In the genomic region with DNA sequence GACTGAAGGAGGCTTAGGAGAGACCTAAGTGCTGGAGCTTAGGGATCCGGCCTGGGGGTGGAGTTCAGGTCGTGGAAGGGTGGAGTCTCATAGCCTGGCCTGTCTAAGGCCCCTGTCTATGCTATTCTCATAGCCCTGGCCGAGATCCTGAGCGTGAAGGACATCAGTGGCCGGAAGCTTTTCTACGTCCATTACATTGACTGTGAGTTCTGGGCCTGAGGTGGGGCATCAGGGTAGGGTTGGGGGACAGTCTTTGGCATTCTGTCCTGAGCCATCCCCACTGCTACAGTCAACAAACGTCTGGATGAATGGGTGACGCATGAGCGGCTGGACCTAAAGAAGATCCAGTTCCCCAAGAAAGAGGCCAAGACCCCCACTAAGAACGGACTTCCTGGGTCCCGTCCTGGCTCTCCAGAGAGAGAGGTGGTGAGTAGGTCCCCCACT, we compare ENCODE assay signal across 9 cellular contexts. TPM values are rescaled to one million over a fixed set of nuclear protein-coding genes. Genes with fewer than 3 reads are reported as not detected.
DNase-seq lines count a peak whose midpoint lies in the region; ATAC-seq, FAIRE-seq and TF ChIP-seq lines count a peak whose summit lies in the region.
"Had no signal": no experiment of that assay in that cellular context is flagged by ENCODE, and none has a peak within 500 bp of the region (broad histone marks: within the 10 kb centered on the region; RNA-seq: fewer than 3 reads in every experiment).

No MANE protein-coding gene starts in this region.

- peak overlapping the region; percentile 98 for H3K27ac Mint-ChIP-seq in activated CD8-positive, alpha-beta memory T cell treated with anti-CD3 and anti-CD28 coated beads, Interleukin-2, amount 10 ng/mL, durations not matched to agents 7 days and 5 days
- peak overlapping the region; percentile 97 for H3K27ac Mint-ChIP-seq in activated naive CD8-positive, alpha-beta T cell treated with anti-CD3 and anti-CD28 coated beads, Interleukin-2, amount 10 ng/mL, durations not matched to agents 7 days and 5 days

- peak overlapping the region; percentile 83 for H3K4me3 Mint-ChIP-seq in activated CD8-positive, alpha-beta memory T cell treated with anti-CD3 and anti-CD28 coated beads, Interleukin-2, amount 10 ng/mL, durations not matched to agents 7 days and 5 days
- H3K4me3 Mint-ChIP-seq in activated naive CD8-positive, alpha-beta T cell treated with anti-CD3 and anti-CD28 coated beads, Interleukin-2, amount 10 ng/mL, durations not matched to agents 7 days and 5 days: peak overlapping the region; percentile 95

- no peaks in the 10 kb centered on the region for H4K20me1 ChIP-seq in HepG2 (ENCODE audit: insufficient read depth, low read length)

- TF ChIP-seq CTCF in HepG2 (CRISPR knock-in tag; IDR thresholded peaks at IDR 0.05) (no peak), tibial artery (IDR thresholded peaks at IDR 0.05) (no peak)

- no peak for TF ChIP-seq POLR2A in HepG2 (IDR thresholded peaks at IDR 0.05; ENCODE audit: insufficient read depth in 1 of 2, low read depth in 2 of 2, low read length in 2 of 2)

- intact Hi-C loops in HepG2 (cut with micrococcal nuclease; ENCODE audit: unreplicated experiment) (loop anchor here (1.0 kb wide), 1 partner anchor 59 kb away; no protein-coding TSS in a partner anchor), tibial artery (cut with DNase I; ENCODE audit: low total_unique reads) (no loop called here)

- peaks cover 5% of the 10 kb centered on the region for H3K79me2 ChIP-seq in HepG2 (ENCODE audit: insufficient read depth, low read length)

- peak overlapping the region; percentile 81 for H3K4me2 ChIP-seq in HepG2 (ENCODE audit: low read depth, low read length)

- peaks cover 2% of the 10 kb centered on the region for H3K27me3 Mint-ChIP-seq in activated CD8-positive, alpha-beta memory T cell treated with anti-CD3 and anti-CD28 coated beads, Interleukin-2, amount 10 ng/mL, durations not matched to agents 7 days and 5 days
- H3K27me3 Mint-ChIP-seq in activated naive CD8-positive, alpha-beta T cell treated with anti-CD3 and anti-CD28 coated beads, Interleukin-2, amount 10 ng/mL, durations not matched to agents 7 days and 5 days: no peaks in the 10 kb centered on the region

- no peak for TF ChIP-seq RAD21 in HepG2 (CRISPR knock-in tag; IDR thresholded peaks at IDR 0.05)

- H3K9ac ChIP-seq in HepG2 (ENCODE audit: insufficient read depth, low read depth, low read length): peak overlapping the region; percentile 78

- H3K4me1 Mint-ChIP-seq in activated CD8-positive, alpha-beta memory T cell treated with anti-CD3 and anti-CD28 coated beads, Interleukin-2, amount 10 ng/mL, durations not matched to agents 7 days and 5 days: peaks cover 39% of the 10 kb centered on the region
- peaks cover 25% of the 10 kb centered on the region for H3K4me1 Mint-ChIP-seq in activated naive CD8-positive, alpha-beta T cell treated with anti-CD3 and anti-CD28 coated beads, Interleukin-2, amount 10 ng/mL, durations not matched to agents 7 days and 5 days

- H3K4me1 ChIP-seq in HepG2 (ENCODE audit: insufficient read depth, low read length) (peaks cover 29% of the 10 kb centered on the region), tibial artery (peaks cover 0 to 22% (median 16%) of the 10 kb centered on the region in 4 donors)

- TF ChIP-seq EP300 in HepG2 (IDR thresholded peaks at IDR 0.05; ENCODE audit: low read depth in 2 of 2, low read length in 2 of 2): no peak
- no peak for TF ChIP-seq EP300 in HepG2 (CRISPR knock-in tag; IDR thresholded peaks at IDR 0.05; ENCODE audit: borderline replicate concordance)

- peak overlapping the region; percentile 96 for H3K27ac ChIP-seq in HepG2 (ENCODE audit: extremely low read length, insufficient read depth, low read length)
- peak overlapping the region; percentile 93 to 97 for H3K27ac ChIP-seq in tibial artery

- H3K9me3 Mint-ChIP-seq in activated CD8-positive, alpha-beta memory T cell treated with anti-CD3 and anti-CD28 coated beads, Interleukin-2, amount 10 ng/mL, durations not matched to agents 7 days and 5 days (ENCODE audit: low read depth): no peaks in the 10 kb centered on the region
- no peaks in the 10 kb centered on the region for H3K9me3 Mint-ChIP-seq in activated naive CD8-positive, alpha-beta T cell treated with anti-CD3 and anti-CD28 coated beads, Interleukin-2, amount 10 ng/mL, durations not matched to agents 7 days and 5 days

- peaks cover 35% of the 10 kb centered on the region for H3K36me3 Mint-ChIP-seq in activated CD8-positive, alpha-beta memory T cell treated with anti-CD3 and anti-CD28 coated beads, Interleukin-2, amount 10 ng/mL, durations not matched to agents 7 days and 5 days
- peaks cover 22% of the 10 kb centered on the region for H3K36me3 Mint-ChIP-seq in activated naive CD8-positive, alpha-beta T cell treated with anti-CD3 and anti-CD28 coated beads, Interleukin-2, amount 10 ng/mL, durations not matched to agents 7 days and 5 days

- in situ Hi-C loops in HepG2 (cut with HindIII; ENCODE audit: extremely low pct_ligation_motif_present, low pct_unique_long_range_greater_than_20kb): loop anchor here (10.0 kb wide), 2 partner anchors 102 to 272 kb away; no protein-coding TSS in a partner anchor

- WGBS in HepG2 (ENCODE audit: low lambda C conversion rate): 59% methylated on average over 9 of the region's 11 CpGs

- H3K4me3 ChIP-seq in HepG2 (replicated peaks in 1 of 3; ENCODE audit: insufficient read depth in 1 of 3, low read depth in 2 of 3, low read length in 3 of 3) (peak overlapping the region; percentile 61 to 80 (median 66)), tibial artery (peak overlapping the region; percentile 58 to 69)

- FAIRE-seq in HepG2 (lab: Jason Lieb, UNC): no peak
- FAIRE-seq: D721Med had no signal

- H3K27me3 ChIP-seq in HepG2 (ENCODE audit: control insufficient read depth in 1 of 2, insufficient read depth in 2 of 2, low read length in 2 of 2) (no peaks in the 10 kb centered on the region; a peak in 1 of 5 replicates), tibial artery (no peaks in the 10 kb centered on the region)

- CTCF ChIA-PET in activated CD8-positive, alpha-beta memory T cell treated with anti-CD3 and anti-CD28 coated beads, Interleukin-2, amount 10 ng/mL, durations not matched to agents 7 days and 5 days (lab: Charles Lee): interaction anchor here (0.9 to 5.3 kb wide), 27 partner anchors 9 to 356 kb away, joined by 3 to 70 read pairs (median 10); partner anchors contain the start of genes AP5B1, BANF1, CCDC85B and CFL1
- CTCF ChIA-PET in HepG2 (lab: Yijun Ruan, JAX; ENCODE audit: low intra/inter-chr PET ratio, low total read pairs): interaction anchor here (1.3 to 2.9 kb wide), 5 partner anchors 32 to 276 kb away, joined by 4 to 40 read pairs (median 8); partner anchors contain the start of gene AP5B1

- peaks cover 20 to 43% of the 10 kb centered on the region in 2 experiments for H3K36me3 ChIP-seq in HepG2 (replicated peaks in 1 of 2; ENCODE audit: control insufficient read depth in 1 of 2, insufficient read depth in 2 of 2, low read length in 2 of 2)
- peaks cover 45 to 48% (median 46%) of the 10 kb centered on the region in 3 donors for H3K36me3 ChIP-seq in tibial artery

- BruUV-seq in HepG2 (replicated peaks; lab: Mats Ljungman, UMichigan): TSS peak; percentile 58

- ATAC-seq in activated CD8-positive, alpha-beta memory T cell treated with anti-CD3 and anti-CD28 coated beads, Interleukin-2, amount 10 ng/mL, durations not matched to agents 7 days and 5 days: no peak
- ATAC-seq in activated naive CD8-positive, alpha-beta T cell treated with anti-CD3 and anti-CD28 coated beads, Interleukin-2, amount 10 ng/mL, durations not matched to agents 7 days and 5 days (ENCODE audit: low read depth): peak; percentile 73
- ATAC-seq in HepG2 (peak; percentile 81; the same call in 2 of the 3 replicates), GM21576 (IDR thresholded peaks at IDR 0.05; ENCODE audit: unreplicated experiment) (no peak), HG03095 (IDR thresholded peaks at IDR 0.05; ENCODE audit: unreplicated experiment) (no peak)

- no peak overlapping the region for H2AFZ ChIP-seq in HepG2 (ENCODE audit: low read length)

- no peak for DNase-seq in activated CD8-positive, alpha-beta memory T cell treated with anti-CD3 and anti-CD28 coated beads, Interleukin-2, amount 10 ng/mL, durations not matched to agents 7 days and 5 days
- DNase-seq in activated CD8-positive, alpha-beta memory T cell treated with anti-CD3 and anti-CD28 coated beads for 24 hours: no peak
- DNase-seq in activated naive CD8-positive, alpha-beta T cell treated with anti-CD3 and anti-CD28 coated beads, Interleukin-2, amount 10 ng/mL, durations not matched to agents 7 days and 5 days: no peak
- DNase-seq in HepG2 (ENCODE audit: low spot score) (no peak), tibial artery (no peak), NCI-H2107 treated with DMSO at 0.1 percent for 48 hours (lab: John Stamatoyannopoulos, UW; ENCODE audit: unreplicated experiment) (no peak)

- POLR2A ChIA-PET in activated naive CD8-positive, alpha-beta T cell treated with anti-CD3 and anti-CD28 coated beads, Interleukin-2, amount 10 ng/mL, durations not matched to agents 7 days and 5 days (lab: Charles Lee): interaction anchor here (0.6 to 2.7 kb wide), 15 partner anchors 8 to 290 kb away, joined by 3 to 36 read pairs (median 6); partner anchors contain the start of genes AP5B1, BANF1, CCDC85B and CFL1
- POLR2A ChIA-PET in HepG2 (lab: Yijun Ruan, JAX): interaction anchor here (0.7 to 2.7 kb wide), 24 partner anchors 8 to 577 kb away, joined by 3 to 56 read pairs (median 6); partner anchors contain the start of genes BANF1, CCDC85B, CFL1 and EIF1AD

- H3K9me3 ChIP-seq in HepG2 (ENCODE audit: low read length) (no peaks in the 10 kb centered on the region), tibial artery (no peaks in the 10 kb centered on the region)

RNA-seq across cellular contexts. Expression of gene KAT5, which starts 0.6 kb away (rescaled TPM):
- total RNA-seq in activated CD8-positive, alpha-beta memory T cell treated with anti-CD3 and anti-CD28 coated beads, Interleukin-2, amount 10 ng/mL, durations not matched to agents 7 days and 5 days: 10 to 100 TPM; 62.0 to 69.8 TPM
- total RNA-seq in activated naive CD8-positive, alpha-beta T cell treated with anti-CD3 and anti-CD28 coated beads, Interleukin-2, amount 10 ng/mL, durations not matched to agents 7 days and 5 days: 10 to 100 TPM; 75.6 to 82.6 TPM
- total RNA-seq in HepG2 (2016; rRNA removed; fragmentation: Illumina TruSeq; extraction: Trizol): 45.4 and 48.3 TPM in 2 replicates
- total RNA-seq in HepG2 (2016; cell fraction: cytosol; rRNA removed; fragmentation: Illumina TruSeq; extraction: Trizol; ENCODE audit: low read depth): 8.5 and 8.6 TPM in 2 replicates
- total RNA-seq in HepG2 (2016; cell fraction: insoluble cytoplasmic fraction; rRNA removed; fragmentation: Illumina TruSeq; extraction: Trizol): 45.1 and 48.4 TPM in 2 replicates
- 17.0 and 19.2 TPM in 2 replicates for total RNA-seq in HepG2 (2016; cell fraction: membrane; rRNA removed; fragmentation: Illumina TruSeq; extraction: Trizol)
- 28.1 and 30.8 TPM in 2 replicates for total RNA-seq in HepG2 (2016; cell fraction: nucleus; rRNA removed; fragmentation: Illumina TruSeq; extraction: Trizol)
- polyA plus RNA-seq in HepG2 (2011; rRNA removed): 34.4 and 35.2 TPM in 2 replicates
- 21.9 and 28.4 TPM in 2 replicates for polyA plus RNA-seq in HepG2 (2011; cell fraction: cytosol; rRNA removed)
- 53.3 and 53.6 TPM in 2 replicates for polyA plus RNA-seq in HepG2 (2011; cell fraction: nucleus; rRNA removed)
- 19.9 and 22.4 TPM in 2 replicates for polyA plus RNA-seq in HepG2 (2012)
- 5.2 and 5.8 TPM in 2 replicates for polyA plus RNA-seq in HepG2 (2016; cell fraction: cytosol; fragmentation: Illumina TruSeq; extraction: Trizol; ENCODE audit: low read depth)
- 41.7 and 50.6 TPM in 2 replicates for polyA plus RNA-seq in HepG2 (2016; cell fraction: insoluble cytoplasmic fraction; fragmentation: Illumina TruSeq; extraction: Trizol; ENCODE audit: low read depth)
- polyA plus RNA-seq in HepG2 (2016; cell fraction: membrane; fragmentation: Illumina TruSeq; extraction: Trizol; ENCODE audit: low read depth): 9.1 and 12.0 TPM in 2 replicates
- 60.8 and 65.4 TPM in 2 replicates for polyA plus RNA-seq in HepG2 (2016; cell fraction: nucleus; fragmentation: Illumina TruSeq; extraction: Trizol; ENCODE audit: insufficient read depth, low read depth)
- 78.3 and 126 TPM in 2 replicates for polyA minus RNA-seq in HepG2 (2011; rRNA and poly(A)+ RNA removed; ENCODE audit: low replicate concordance)
- polyA minus RNA-seq in HepG2 (2011; cell fraction: cytosol; rRNA and poly(A)+ RNA removed): 15.4 and 16.3 TPM in 2 replicates
- 39.5 and 44.1 TPM in 2 replicates for polyA minus RNA-seq in HepG2 (2011; cell fraction: nucleus; rRNA and poly(A)+ RNA removed)

RNA-seq across cellular contexts. Expression of gene RNASEH2C, which starts 7.9 kb away (rescaled TPM):
- total RNA-seq in activated CD8-positive, alpha-beta memory T cell treated with anti-CD3 and anti-CD28 coated beads, Interleukin-2, amount 10 ng/mL, durations not matched to agents 7 days and 5 days: 100 to 1,000 TPM in 1 of 2 experiments, 10 to 100 TPM in 1; 90.5 to 109 TPM
- 10 to 100 TPM; 74.8 to 84.2 TPM for total RNA-seq in activated naive CD8-positive, alpha-beta T cell treated with anti-CD3 and anti-CD28 coated beads, Interleukin-2, amount 10 ng/mL, durations not matched to agents 7 days and 5 days
- total RNA-seq in HepG2 (2016; rRNA removed; fragmentation: Illumina TruSeq; extraction: Trizol): 50.9 and 65.1 TPM in 2 replicates
- 57.6 and 60.3 TPM in 2 replicates for total RNA-seq in HepG2 (2016; cell fraction: cytosol; rRNA removed; fragmentation: Illumina TruSeq; extraction: Trizol; ENCODE audit: low read depth)
- total RNA-seq in HepG2 (2016; cell fraction: insoluble cytoplasmic fraction; rRNA removed; fragmentation: Illumina TruSeq; extraction: Trizol): 55.2 and 76.7 TPM in 2 replicates
- 36.0 and 40.9 TPM in 2 replicates for total RNA-seq in HepG2 (2016; cell fraction: membrane; rRNA removed; fragmentation: Illumina TruSeq; extraction: Trizol)
- 18.2 and 19.2 TPM in 2 replicates for total RNA-seq in HepG2 (2016; cell fraction: nucleus; rRNA removed; fragmentation: Illumina TruSeq; extraction: Trizol)
- polyA plus RNA-seq in HepG2 (2011; rRNA removed): 24.6 and 27.4 TPM in 2 replicates
- 34.9 and 55.1 TPM in 2 replicates for polyA plus RNA-seq in HepG2 (2011; cell fraction: cytosol; rRNA removed)
- 41.5 and 44.0 TPM in 2 replicates for polyA plus RNA-seq in HepG2 (2011; cell fraction: nucleus; rRNA removed)
- polyA plus RNA-seq in HepG2 (2012): 16.9 and 19.3 TPM in 2 replicates
- polyA plus RNA-seq in HepG2 (2016; cell fraction: cytosol; fragmentation: Illumina TruSeq; extraction: Trizol; ENCODE audit: low read depth): 53.8 and 60.7 TPM in 2 replicates
- 53.3 and 62.7 TPM in 2 replicates for polyA plus RNA-seq in HepG2 (2016; cell fraction: insoluble cytoplasmic fraction; fragmentation: Illumina TruSeq; extraction: Trizol; ENCODE audit: low read depth)
- polyA plus RNA-seq in HepG2 (2016; cell fraction: membrane; fragmentation: Illumina TruSeq; extraction: Trizol; ENCODE audit: low read depth): 27.7 and 34.7 TPM in 2 replicates
- polyA plus RNA-seq in HepG2 (2016; cell fraction: nucleus; fragmentation: Illumina TruSeq; extraction: Trizol; ENCODE audit: insufficient read depth, low read depth): 35.1 and 36.6 TPM in 2 replicates
- polyA minus RNA-seq in HepG2 (2011; rRNA and poly(A)+ RNA removed; ENCODE audit: low replicate concordance): 9.1 and 31.0 TPM in 2 replicates
- polyA minus RNA-seq in HepG2 (2011; cell fraction: cytosol; rRNA and poly(A)+ RNA removed): 11.3 and 11.4 TPM in 2 replicates
- polyA minus RNA-seq in HepG2 (2011; cell fraction: nucleus; rRNA and poly(A)+ RNA removed): 12.7 and 15.0 TPM in 2 replicates

RNA-seq across cellular contexts. Expression of gene RELA, which starts 49.9 kb away (rescaled TPM):
- 10 to 100 TPM; 81.3 to 82.0 TPM for total RNA-seq in activated CD8-positive, alpha-beta memory T cell treated with anti-CD3 and anti-CD28 coated beads, Interleukin-2, amount 10 ng/mL, durations not matched to agents 7 days and 5 days
- 100 to 1,000 TPM; 112 to 117 TPM for total RNA-seq in activated naive CD8-positive, alpha-beta T cell treated with anti-CD3 and anti-CD28 coated beads, Interleukin-2, amount 10 ng/mL, durations not matched to agents 7 days and 5 days
- total RNA-seq in HepG2 (2016; rRNA removed; fragmentation: Illumina TruSeq; extraction: Trizol): 18.7 and 21.4 TPM in 2 replicates
- total RNA-seq in HepG2 (2016; cell fraction: cytosol; rRNA removed; fragmentation: Illumina TruSeq; extraction: Trizol; ENCODE audit: low read depth): 13.2 and 15.2 TPM in 2 replicates
- total RNA-seq in HepG2 (2016; cell fraction: insoluble cytoplasmic fraction; rRNA removed; fragmentation: Illumina TruSeq; extraction: Trizol): 18.1 and 22.6 TPM in 2 replicates
- total RNA-seq in HepG2 (2016; cell fraction: membrane; rRNA removed; fragmentation: Illumina TruSeq; extraction: Trizol): 29.5 and 31.1 TPM in 2 replicates
- 22.2 and 24.4 TPM in 2 replicates for total RNA-seq in HepG2 (2016; cell fraction: nucleus; rRNA removed; fragmentation: Illumina TruSeq; extraction: Trizol)
- polyA plus RNA-seq in HepG2 (2011; rRNA removed): 40.5 and 51.0 TPM in 2 replicates
- 17.1 and 18.5 TPM in 2 replicates for polyA plus RNA-seq in HepG2 (2011; cell fraction: cytosol; rRNA removed)
- polyA plus RNA-seq in HepG2 (2011; cell fraction: nucleus; rRNA removed): 130 and 135 TPM in 2 replicates
- polyA plus RNA-seq in HepG2 (2012): 35.3 and 47.6 TPM in 2 replicates
- 18.5 and 18.9 TPM in 2 replicates for polyA plus RNA-seq in HepG2 (2016; cell fraction: cytosol; fragmentation: Illumina TruSeq; extraction: Trizol; ENCODE audit: low read depth)
- polyA plus RNA-seq in HepG2 (2016; cell fraction: insoluble cytoplasmic fraction; fragmentation: Illumina TruSeq; extraction: Trizol; ENCODE audit: low read depth): 29.6 and 39.8 TPM in 2 replicates
- 31.6 and 34.3 TPM in 2 replicates for polyA plus RNA-seq in HepG2 (2016; cell fraction: membrane; fragmentation: Illumina TruSeq; extraction: Trizol; ENCODE audit: low read depth)
- polyA plus RNA-seq in HepG2 (2016; cell fraction: nucleus; fragmentation: Illumina TruSeq; extraction: Trizol; ENCODE audit: insufficient read depth, low read depth): 67.4 and 71.3 TPM in 2 replicates
- 44.8 and 56.8 TPM in 2 replicates for polyA minus RNA-seq in HepG2 (2011; rRNA and poly(A)+ RNA removed; ENCODE audit: low replicate concordance)
- polyA minus RNA-seq in HepG2 (2011; cell fraction: cytosol; rRNA and poly(A)+ RNA removed): 19.2 and 21.1 TPM in 2 replicates
- 31.7 and 34.9 TPM in 2 replicates for polyA minus RNA-seq in HepG2 (2011; cell fraction: nucleus; rRNA and poly(A)+ RNA removed)

Comparison
In these comparisons a context has a peak if more than half of its experiments do, and no peak if none do; other contexts are left out.
1. ATAC-seq: peak in activated naive CD8-positive, alpha-beta T cell treated with anti-CD3 and anti-CD28 coated beads, Interleukin-2, amount 10 ng/mL, durations not matched to agents 7 days and 5 days (single experiment) and HepG2 (single experiment); none in activated CD8-positive, alpha-beta memory T cell treated with anti-CD3 and anti-CD28 coated beads, Interleukin-2, amount 10 ng/mL, durations not matched to agents 7 days and 5 days (single experiment), GM21576 (single experiment) and HG03095 (single experiment).